In the genomic region with DNA sequence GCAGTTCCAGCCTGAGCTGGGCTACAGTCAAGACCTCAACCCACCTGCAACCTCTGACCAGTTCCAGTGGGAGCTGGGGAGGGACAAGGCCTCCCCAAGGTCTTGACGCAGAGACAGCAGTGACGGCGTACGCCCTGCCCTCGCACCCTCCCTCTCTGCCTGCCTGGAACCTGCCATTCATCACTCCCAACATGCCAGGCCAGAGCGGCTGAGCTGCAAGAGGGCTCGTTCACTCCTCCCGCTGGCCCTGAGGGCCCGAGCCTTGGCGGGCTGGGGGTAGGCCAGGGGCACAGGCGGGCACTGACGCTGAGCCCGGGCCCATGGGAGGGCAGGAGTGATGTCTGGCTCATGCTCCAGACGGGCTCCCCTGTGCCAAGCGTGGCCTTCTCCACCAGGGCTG, we compare ENCODE assay signal across 22 cellular contexts. TPM values are rescaled to one million over a fixed set of nuclear protein-coding genes. Genes with fewer than 3 reads are reported as not detected.
DNase-seq lines count a peak whose midpoint lies in the region; ATAC-seq, FAIRE-seq and TF ChIP-seq lines count a peak whose summit lies in the region.
"Had no signal": no experiment of that assay in that cellular context is flagged by ENCODE, and none has a peak within 500 bp of the region (broad histone marks: within the 10 kb centered on the region; RNA-seq: fewer than 3 reads in every experiment).

No MANE protein-coding gene starts in this region.

- intact Hi-C loops in K562 (cut with micrococcal nuclease) (no loop called here), left cardiac atrium (cut with DNase I) (loop anchor here in 1 of 2 donors (2.0 kb wide), 1 partner anchor 91 kb away; a partner anchor contains a TSS), aorta (cut with DNase I) (loop anchor here in 1 of 2 donors (10.0 kb wide), 1 partner anchor 91 kb away; a partner anchor contains a TSS)
- intact Hi-C loops in CD4-positive, alpha-beta memory T cell (cut with micrococcal nuclease), result no loop called here

- in situ Hi-C loops in K562 (cut with MboI), result no loop called here

- DNase-seq in K562 (ENCODE audit: extremely low read depth in 1 of 4, low spot score in 3 of 4) (no peak), left cardiac atrium (no peak), aorta (no peak)
- DNase-seq in stimulated activated effector memory CD8-positive, alpha-beta T cell treated with anti-CD3 and anti-CD28 coated beads, Interleukin-12 subunit alpha, Interleukin-12 subunit beta, amount 100 ng/mL, for 72 hours (ENCODE audit: low spot score in 2 of 2), result no peak
- DNase-seq in stimulated activated CD4-positive, alpha-beta T cell treated with anti-CD3 and anti-CD28 coated beads, Interleukin-4, amount 100 ng/mL, for 24 hours, result no peak
- no peak for DNase-seq in CD4-positive, alpha-beta memory T cell
- DNase-seq: DMS79 treated with DMSO at 0.1 percent for 48 hours, HFFc6, IMR-90, NCI-H1105, NCI-H1694, NCI-H2081 treated with DMSO at 0.1 percent for 48 hours, Peyer's patch, SHP77 had no signal

- no peak for TF ChIP-seq CTCF in K562 (IDR thresholded peaks at IDR 0.05 in 2 of 3, conservative IDR thresholded peaks at IDR 0.05 in 1 of 3; ENCODE audit: insufficient read depth in 2 of 3, low read depth in 1 of 3, low read length in 3 of 3)

- BruUV-seq in K562 (replicated peaks; lab: Mats Ljungman, UMichigan), result no TSS peak

- no peaks in the 10 kb centered on the region for H3K27me3 Mint-ChIP-seq in CD4-positive, alpha-beta memory T cell

- no peak overlapping the region for H3K4me2 ChIP-seq in K562 (ENCODE audit: insufficient read depth, low read length)

- TF ChIP-seq RAD21 in Ishikawa (IDR thresholded peaks at IDR 0.05; ENCODE audit: low read depth), result no peak
- no peak for TF ChIP-seq RAD21 in K562 (CRISPR knock-in tag; conservative IDR thresholded peaks at IDR 0.05 in 1 of 2, IDR thresholded peaks at IDR 0.05 in 1 of 2)

- H3K36me3 ChIP-seq in K562 (ENCODE audit: control insufficient read depth, insufficient read depth, low read length), result peaks cover 42% of the 10 kb centered on the region; the same call in 2 of the 3 replicates
- H3K36me3 ChIP-seq in aorta (ENCODE audit: control insufficient read depth in 1 of 2, insufficient read depth in 2 of 2, low read length in 1 of 2), result peaks cover 0 to 2% of the 10 kb centered on the region in 2 donors
- peaks cover 17% of the 10 kb centered on the region for H3K36me3 ChIP-seq in CD4-positive, alpha-beta memory T cell (ENCODE audit: insufficient read depth, low read length)

- peak overlapping the region in 1 of 2 experiments; percentile 86; a peak in 2 of 4 replicates for H3K9ac ChIP-seq in K562 (ENCODE audit: insufficient read depth in 1 of 2, low read depth in 2 of 2, low read length in 2 of 2)

- no peak for FAIRE-seq in K562 (lab: Jason Lieb, UNC)

- H3K4me3 ChIP-seq in K562 (no peak overlapping the region), aorta (ENCODE audit: low read length in 2 of 2) (no peak overlapping the region)
- H3K4me3 ChIP-seq in CD4-positive, alpha-beta memory T cell (ENCODE audit: low read length in 2 of 2), result no peak overlapping the region
- H3K4me3 ChIP-seq: Peyer's patch, SK-N-MC had no signal

- H2AFZ ChIP-seq in K562 (ENCODE audit: low read depth, low read length), result no peak overlapping the region

- H3K4me1 ChIP-seq in K562 (replicated peaks in 1 of 2; ENCODE audit: control insufficient read depth in 2 of 2, insufficient read depth in 2 of 2, low read length in 2 of 2), result peaks cover 16 to 64% of the 10 kb centered on the region in 2 experiments
- no peaks in the 10 kb centered on the region for H3K4me1 ChIP-seq in aorta (ENCODE audit: control insufficient read depth in 1 of 2, insufficient read depth in 2 of 2, low read length in 2 of 2)
- peaks cover 4% of the 10 kb centered on the region for H3K4me1 ChIP-seq in CD4-positive, alpha-beta memory T cell (ENCODE audit: insufficient read depth, low read length)

- H3K9me3 ChIP-seq in K562 (replicated peaks; ENCODE audit: control insufficient read depth, insufficient read depth, low read depth, low read length) (no peaks in the 10 kb centered on the region), aorta (ENCODE audit: control insufficient read depth, low read length) (no peaks in the 10 kb centered on the region)
- no peaks in the 10 kb centered on the region for H3K9me3 ChIP-seq in CD4-positive, alpha-beta memory T cell (ENCODE audit: control insufficient read depth in 1 of 2, low read length in 2 of 2)
- H3K9me3 ChIP-seq: Peyer's patch had no signal

- H3K79me2 ChIP-seq in K562 (ENCODE audit: control insufficient read depth, insufficient read depth, low read length), result peaks cover 15% of the 10 kb centered on the region

- WGBS in K562 (ENCODE audit: insufficient coverage, low coverage, missing lambda C conversion rate), result 78% methylated on average over 10 of the region's 15 CpGs
- 74 to 75% methylated on average over 14 to 15 of the region's 15 CpGs for WGBS in aorta, 2 donors

- no peak for TF ChIP-seq POLR2A in K562 (conservative IDR thresholded peaks at IDR 0.05)

- H3K9me1 ChIP-seq in K562 (ENCODE audit: control insufficient read depth, insufficient read depth, low read length), result peaks cover 5% of the 10 kb centered on the region

- H3K4me1 Mint-ChIP-seq in stimulated activated effector memory CD8-positive, alpha-beta T cell treated with anti-CD3 and anti-CD28 coated beads, Interleukin-12 subunit alpha, Interleukin-12 subunit beta, amount 100 ng/mL, for 72 hours, result peaks cover 12% of the 10 kb centered on the region
- peaks cover 0 to 8% (median 4%) of the 10 kb centered on the region in 4 donors for H3K4me1 Mint-ChIP-seq in CD4-positive, alpha-beta memory T cell

- H3K36me3 Mint-ChIP-seq in stimulated activated effector memory CD8-positive, alpha-beta T cell treated with anti-CD3 and anti-CD28 coated beads, Interleukin-12 subunit alpha, Interleukin-12 subunit beta, amount 100 ng/mL, for 72 hours, result peaks cover 27% of the 10 kb centered on the region
- H3K36me3 Mint-ChIP-seq in CD4-positive, alpha-beta memory T cell, result peaks cover 7 to 8% of the 10 kb centered on the region in 2 donors

- CTCF ChIA-PET in K562 (lab: Yijun Ruan, JAX; ENCODE audit: low intra/inter-chr PET ratio), result no interaction called here
- CTCF ChIA-PET in CD4-positive, alpha-beta memory T cell (lab: Charles Lee; ENCODE audit: partially characterized antibody), result no interaction called here

- H4K20me1 ChIP-seq in K562 (replicated peaks; ENCODE audit: control insufficient read depth, insufficient read depth, low read length), result peaks cover 38% of the 10 kb centered on the region

- TF ChIP-seq EP300 in Ishikawa (IDR thresholded peaks at IDR 0.05; ENCODE audit: borderline replicate concordance), result no peak
- no peak for TF ChIP-seq EP300 in K562 (IDR thresholded peaks at IDR 0.05; ENCODE audit: low read length)

- H3K27ac ChIP-seq in K562 (ENCODE audit: extremely low read depth, low read depth, low read length) (no peak overlapping the region), aorta (ENCODE audit: low read depth in 1 of 2, low read length in 2 of 2) (no peak overlapping the region)
- H3K27ac ChIP-seq in CD4-positive, alpha-beta memory T cell (ENCODE audit: low read depth, low read length), result no peak overlapping the region
- H3K27ac ChIP-seq: C4-2B, HL-60, Peyer's patch, SK-N-MC had no signal

- peak overlapping the region; percentile 56 for H3K27ac Mint-ChIP-seq in stimulated activated effector memory CD8-positive, alpha-beta T cell treated with anti-CD3 and anti-CD28 coated beads, Interleukin-12 subunit alpha, Interleukin-12 subunit beta, amount 100 ng/mL, for 72 hours
- no peak overlapping the region for H3K27ac Mint-ChIP-seq in CD4-positive, alpha-beta memory T cell
- H3K27ac Mint-ChIP-seq: HFFc6 had no signal

- no peak overlapping the region for H3K4me3 Mint-ChIP-seq in stimulated activated effector memory CD8-positive, alpha-beta T cell treated with anti-CD3 and anti-CD28 coated beads, Interleukin-12 subunit alpha, Interleukin-12 subunit beta, amount 100 ng/mL, for 72 hours
- H3K4me3 Mint-ChIP-seq in CD4-positive, alpha-beta memory T cell, result no peak overlapping the region
- H3K4me3 Mint-ChIP-seq: HFFc6 had no signal

- no peaks in the 10 kb centered on the region for H3K9me3 Mint-ChIP-seq in stimulated activated effector memory CD8-positive, alpha-beta T cell treated with anti-CD3 and anti-CD28 coated beads, Interleukin-12 subunit alpha, Interleukin-12 subunit beta, amount 100 ng/mL, for 72 hours
- H3K9me3 Mint-ChIP-seq in CD4-positive, alpha-beta memory T cell, result no peaks in the 10 kb centered on the region
- H3K9me3 Mint-ChIP-seq: HFFc6 had no signal

- no peak for ATAC-seq in K562
- peak; percentile 18 to 24 for ATAC-seq in left cardiac atrium
- ATAC-seq in stimulated activated effector memory CD8-positive, alpha-beta T cell treated with anti-CD3 and anti-CD28 coated beads, Interleukin-12 subunit alpha, Interleukin-12 subunit beta, amount 100 ng/mL, for 72 hours, result no peak
- ATAC-seq in aorta (ENCODE audit: low FRiP score), result no peak

- POLR2A ChIA-PET in K562 (lab: Yijun Ruan, JAX), result interaction anchor here (1.1 kb wide), 1 partner anchor 9 kb away, joined by 4 read pairs; a partner anchor contains a TSS
- POLR2A ChIA-PET in CD4-positive, alpha-beta memory T cell (lab: Charles Lee; ENCODE audit: partially characterized antibody), result no interaction called here

- H3K27me3 ChIP-seq in K562 (ENCODE audit: control insufficient read depth in 2 of 2, insufficient read depth in 2 of 2, low read length in 2 of 2) (no peaks in the 10 kb centered on the region), aorta (ENCODE audit: control insufficient read depth in 1 of 2, insufficient read depth in 2 of 2, low read length in 1 of 2) (no peaks in the 10 kb centered on the region)
- no peaks in the 10 kb centered on the region for H3K27me3 ChIP-seq in CD4-positive, alpha-beta memory T cell (ENCODE audit: insufficient read depth, low read length)
- H3K27me3 ChIP-seq: Peyer's patch had no signal

RNA-seq across cellular contexts. Expression of a gene that starts 8.2 kb away (rescaled TPM):
- 29.3 and 88.6 TPM in 2 replicates for total RNA-seq in K562 (2011; cell fraction: chromatin; rRNA removed; ENCODE audit: low replicate concordance)
- total RNA-seq in K562 (2011; cell fraction: nucleolus; rRNA removed), result 66.7 and 67.1 TPM in 2 replicates
- 50.4 and 52.5 TPM in 2 replicates for total RNA-seq in K562 (2011; cell fraction: nucleoplasm; rRNA removed)
- total RNA-seq in K562 (2014; rRNA removed), result 367 and 490 TPM in 2 replicates
- 42.7 and 63.3 TPM in 2 replicates for total RNA-seq in K562 (2014; rRNA removed; fragmentation: Illumina TruSeq; extraction: Trizol)
- 268 and 274 TPM in 2 replicates for total RNA-seq in K562 (2015; rRNA removed; fragmentation: Illumina TruSeq; extraction: Trizol)
- total RNA-seq in K562 (2021), result 335 and 348 TPM in 2 replicates
- polyA plus RNA-seq in K562 (2011; rRNA removed), result 84.9 and 133 TPM in 2 replicates
- polyA plus RNA-seq in K562 (2011; cell fraction: cytosol; rRNA removed), result 461 and 1,752 TPM in 2 replicates
- 140 and 189 TPM in 2 replicates for polyA plus RNA-seq in K562 (2011; cell fraction: nucleus; rRNA removed)
- polyA plus RNA-seq in K562 (2012), result 302 and 461 TPM in 2 replicates
- polyA plus RNA-seq in K562 (2014; fragmentation: Illumina TruSeq; extraction: Trizol), result 307 and 475 TPM in 2 replicates
- polyA plus RNA-seq in K562 (2014; fragmentation: Nextera tagmentation; extraction: Ambion mirVana), result 100 to 1,000 TPM; 212 to 249 TPM
- polyA plus RNA-seq in K562 (2014; rRNA removed), result 321 and 486 TPM in 2 replicates
- 9.3 and 16.9 TPM in 2 replicates for polyA minus RNA-seq in K562 (2011; rRNA and poly(A)+ RNA removed)
- polyA minus RNA-seq in K562 (2011; cell fraction: cytosol; rRNA and poly(A)+ RNA removed), result 41.1 and 45.0 TPM in 2 replicates
- polyA minus RNA-seq in K562 (2011; cell fraction: nucleus; rRNA and poly(A)+ RNA removed), result 13.3 and 13.9 TPM in 2 replicates
- total RNA-seq in left cardiac atrium, result 100 to 1,000 TPM; 503 to 537 TPM
- total RNA-seq in aorta, result 100 to 1,000 TPM; 138 to 151 TPM
- polyA plus RNA-seq in aorta, result 100 to 1,000 TPM; 326 to 405 TPM
- 100 to 1,000 TPM; 139 to 153 TPM for total RNA-seq in CD4-positive, alpha-beta memory T cell
- polyA plus RNA-seq in CD4-positive, alpha-beta memory T cell, result 100 to 1,000 TPM; 330 to 388 TPM

RNA-seq across cellular contexts. Expression of a gene that starts 9.3 kb away (rescaled TPM):
- 3.3 and 9.9 TPM in 2 replicates for total RNA-seq in K562 (2011; cell fraction: chromatin; rRNA removed; ENCODE audit: low replicate concordance)
- 7.8 and 8.7 TPM in 2 replicates for total RNA-seq in K562 (2011; cell fraction: nucleolus; rRNA removed)
- 5.2 and 5.6 TPM in 2 replicates for total RNA-seq in K562 (2011; cell fraction: nucleoplasm; rRNA removed)
- total RNA-seq in K562 (2014; rRNA removed), result 1.9 and 3.1 TPM in 2 replicates
- 0.89 and 1.1 TPM in 2 replicates for total RNA-seq in K562 (2014; rRNA removed; fragmentation: Illumina TruSeq; extraction: Trizol)
- 0.76 and 1.1 TPM in 2 replicates for total RNA-seq in K562 (2015; rRNA removed; fragmentation: Illumina TruSeq; extraction: Trizol)
- total RNA-seq in K562 (2021), result 2.1 and 2.3 TPM in 2 replicates
- polyA plus RNA-seq in K562 (2011; rRNA removed), result 1.0 and 1.9 TPM in 2 replicates
- 2.2 and 2.7 TPM in 2 replicates for polyA plus RNA-seq in K562 (2011; cell fraction: cytosol; rRNA removed)
- 4.0 and 5.0 TPM in 2 replicates for polyA plus RNA-seq in K562 (2011; cell fraction: nucleus; rRNA removed)
- polyA plus RNA-seq in K562 (2012), result 1.1 and 2.2 TPM in 2 replicates
- 0.86 and 1.3 TPM in 2 replicates for polyA plus RNA-seq in K562 (2014; fragmentation: Illumina TruSeq; extraction: Trizol)
- polyA plus RNA-seq in K562 (2014; fragmentation: Nextera tagmentation; extraction: Ambion mirVana), result under 1 TPM; 0.03 to 0.06 TPM
- polyA plus RNA-seq in K562 (2014; rRNA removed), result 1.9 and 3.4 TPM in 2 replicates
- polyA minus RNA-seq in K562 (2011; rRNA and poly(A)+ RNA removed), result 0.77 and 0.84 TPM in 2 replicates
- 0.57 and 0.73 TPM in 2 replicates for polyA minus RNA-seq in K562 (2011; cell fraction: cytosol; rRNA and poly(A)+ RNA removed)
- polyA minus RNA-seq in K562 (2011; cell fraction: nucleus; rRNA and poly(A)+ RNA removed), result 1.3 and 1.8 TPM in 2 replicates
- 1 to 10 TPM; 1.9 to 3.3 TPM for total RNA-seq in left cardiac atrium
- total RNA-seq in aorta, result 1 to 10 TPM; 3.9 to 9.2 TPM
- 1 to 10 TPM; 1.9 to 6.9 TPM for polyA plus RNA-seq in aorta
- total RNA-seq in CD4-positive, alpha-beta memory T cell, result 10 to 100 TPM; 36.6 to 37.5 TPM
- 1 to 10 TPM; 5.6 to 6.3 TPM for polyA plus RNA-seq in CD4-positive, alpha-beta memory T cell

RNA-seq across cellular contexts. Expression of a gene that starts 18.6 kb away (rescaled TPM):
- 3.5 and 9.3 TPM in 2 replicates for total RNA-seq in K562 (2011; cell fraction: chromatin; rRNA removed; ENCODE audit: low replicate concordance)
- total RNA-seq in K562 (2011; cell fraction: nucleolus; rRNA removed), result 6.8 and 8.0 TPM in 2 replicates
- 3.4 and 3.8 TPM in 2 replicates for total RNA-seq in K562 (2011; cell fraction: nucleoplasm; rRNA removed)
- total RNA-seq in K562 (2014; rRNA removed) (2.4 and 4.0 TPM in 2 replicates), K562 (2014; rRNA removed; fragmentation: Illumina TruSeq; extraction: Trizol) (0.61 and 0.62 TPM in 2 replicates), K562 (2015; rRNA removed; fragmentation: Illumina TruSeq; extraction: Trizol) (0.91 and 1.7 TPM in 2 replicates), K562 (2021) (1.7 and 2.2 TPM in 2 replicates), left cardiac atrium (1 to 10 TPM; 6.6 to 6.9 TPM), aorta (10 to 100 TPM in 1 of 2 donors, 1 to 10 TPM in 1; 9.4 to 14.0 TPM)
- polyA plus RNA-seq in K562 (2011; rRNA removed) (1.0 and 2.4 TPM in 2 replicates), K562 (2014; fragmentation: Illumina TruSeq; extraction: Trizol) (0.59 and 1.0 TPM in 2 replicates), K562 (2014; fragmentation: Nextera tagmentation; extraction: Ambion mirVana) (under 1 TPM; 0.15 TPM), K562 (2014; rRNA removed) (2.7 and 3.1 TPM in 2 replicates), aorta (10 to 100 TPM in 1 of 2 donors, 1 to 10 TPM in 1; 9.3 to 70.9 TPM)
- polyA plus RNA-seq in K562 (2011; cell fraction: cytosol; rRNA removed), result 2.7 and 2.8 TPM in 2 replicates
- polyA plus RNA-seq in K562 (2011; cell fraction: nucleus; rRNA removed), result 5.7 and 7.4 TPM in 2 replicates
- polyA plus RNA-seq in K562 (2012), result 1.5 and 4.5 TPM in 2 replicates
- 0.42 and 0.54 TPM in 2 replicates for polyA minus RNA-seq in K562 (2011; rRNA and poly(A)+ RNA removed)
- polyA minus RNA-seq in K562 (2011; cell fraction: cytosol; rRNA and poly(A)+ RNA removed), result 1.1 and 1.4 TPM in 2 replicates
- 1.00 and 1.8 TPM in 2 replicates for polyA minus RNA-seq in K562 (2011; cell fraction: nucleus; rRNA and poly(A)+ RNA removed)
- total RNA-seq in CD4-positive, alpha-beta memory T cell, result 10 to 100 TPM; 65.0 to 68.0 TPM
- 1 to 10 TPM; 1.7 to 4.3 TPM for polyA plus RNA-seq in CD4-positive, alpha-beta memory T cell

RNA-seq across cellular contexts. Expression of a gene that starts 25.1 kb away (rescaled TPM):
- not detected in 2 replicates for total RNA-seq in K562 (2011; cell fraction: chromatin; rRNA removed; ENCODE audit: low replicate concordance)
- 0.17 TPM in 1 of 2 replicates, not detected in the other for total RNA-seq in K562 (2011; cell fraction: nucleolus; rRNA removed)
- total RNA-seq in K562 (2011; cell fraction: nucleoplasm; rRNA removed), result not detected in 2 replicates
- not detected in 2 replicates for total RNA-seq in K562 (2014; rRNA removed)
- total RNA-seq in K562 (2014; rRNA removed; fragmentation: Illumina TruSeq; extraction: Trizol), result not detected in 2 replicates
- not detected in 2 replicates for total RNA-seq in K562 (2015; rRNA removed; fragmentation: Illumina TruSeq; extraction: Trizol)
- total RNA-seq in K562 (2021), result not detected in 2 replicates
- not detected in 2 replicates for polyA plus RNA-seq in K562 (2011; rRNA removed)
- polyA plus RNA-seq in K562 (2011; cell fraction: cytosol; rRNA removed), result not detected in 2 replicates
- not detected in 2 replicates for polyA plus RNA-seq in K562 (2011; cell fraction: nucleus; rRNA removed)
- not detected in 2 replicates for polyA plus RNA-seq in K562 (2012)
- polyA plus RNA-seq in K562 (2014; fragmentation: Illumina TruSeq; extraction: Trizol), result not detected in 2 replicates
- polyA plus RNA-seq in K562 (2014; fragmentation: Nextera tagmentation; extraction: Ambion mirVana), result not detected
- polyA plus RNA-seq in K562 (2014; rRNA removed), result not detected in 2 replicates
- polyA minus RNA-seq in K562 (2011; rRNA and poly(A)+ RNA removed), result not detected in 2 replicates
- polyA minus RNA-seq in K562 (2011; cell fraction: cytosol; rRNA and poly(A)+ RNA removed), result not detected in 2 replicates
- polyA minus RNA-seq in K562 (2011; cell fraction: nucleus; rRNA and poly(A)+ RNA removed), result not detected in 2 replicates
- total RNA-seq in left cardiac atrium, result not detected
- not detected for total RNA-seq in aorta
- not detected for polyA plus RNA-seq in aorta
- total RNA-seq in CD4-positive, alpha-beta memory T cell, result under 1 TPM in 1 of 2 experiments, not detected in 1; 0.17 TPM
- polyA plus RNA-seq in CD4-positive, alpha-beta memory T cell, result not detected
- total RNA-seq: H4, HFFc6, HT1080, IMR-90, LHCN-M2, NCI-H460, Peyer's patch had no signal
- polyA plus RNA-seq: IMR-90 had no signal

RNA-seq across cellular contexts. Expression of a gene that starts 44.2 kb away (rescaled TPM):
- 0.32 TPM in 1 of 2 replicates, not detected in the other for total RNA-seq in K562 (2011; cell fraction: chromatin; rRNA removed; ENCODE audit: low replicate concordance)
- total RNA-seq in K562 (2011; cell fraction: nucleolus; rRNA removed), result not detected in 2 replicates
- not detected in 2 replicates for total RNA-seq in K562 (2011; cell fraction: nucleoplasm; rRNA removed)
- 0.29 TPM in 1 of 2 replicates, not detected in the other for total RNA-seq in K562 (2014; rRNA removed)
- not detected in 2 replicates for total RNA-seq in K562 (2014; rRNA removed; fragmentation: Illumina TruSeq; extraction: Trizol)
- total RNA-seq in K562 (2015; rRNA removed; fragmentation: Illumina TruSeq; extraction: Trizol), result not detected in 2 replicates
- 0.09 TPM in 1 of 2 replicates, not detected in the other for total RNA-seq in K562 (2021)
- not detected in 2 replicates for polyA plus RNA-seq in K562 (2011; rRNA removed)
- not detected in 2 replicates for polyA plus RNA-seq in K562 (2011; cell fraction: cytosol; rRNA removed)
- not detected in 2 replicates for polyA plus RNA-seq in K562 (2011; cell fraction: nucleus; rRNA removed)
- polyA plus RNA-seq in K562 (2012), result 0.32 TPM in 1 of 2 replicates, not detected in the other
- not detected in 2 replicates for polyA plus RNA-seq in K562 (2014; fragmentation: Illumina TruSeq; extraction: Trizol)
- not detected for polyA plus RNA-seq in K562 (2014; fragmentation: Nextera tagmentation; extraction: Ambion mirVana)
- not detected in 2 replicates for polyA plus RNA-seq in K562 (2014; rRNA removed)
- not detected in 2 replicates for polyA minus RNA-seq in K562 (2011; rRNA and poly(A)+ RNA removed)
- polyA minus RNA-seq in K562 (2011; cell fraction: cytosol; rRNA and poly(A)+ RNA removed), result not detected in 2 replicates
- not detected in 2 replicates for polyA minus RNA-seq in K562 (2011; cell fraction: nucleus; rRNA and poly(A)+ RNA removed)
- total RNA-seq in left cardiac atrium, result not detected
- total RNA-seq in aorta, result not detected
- polyA plus RNA-seq in aorta, result 1 to 10 TPM in 1 of 2 donors, under 1 TPM in 1; 0.38 to 3.3 TPM
- under 1 TPM in 1 of 2 experiments, not detected in 1; 0.15 TPM for total RNA-seq in CD4-positive, alpha-beta memory T cell
- not detected for polyA plus RNA-seq in CD4-positive, alpha-beta memory T cell
- total RNA-seq: H4, HFFc6, HT1080, IMR-90, LHCN-M2, NCI-H460 had no signal
- polyA plus RNA-seq: IMR-90 had no signal

Comparison
In these comparisons a context has a peak if more than half of its experiments do, and no peak if none do; other contexts are left out.
1. ATAC-seq: peak in left cardiac atrium (2 of 2); none in K562 (single experiment), stimulated activated effector memory CD8-positive, alpha-beta T cell treated with anti-CD3 and anti-CD28 coated beads, Interleukin-12 subunit alpha, Interleukin-12 subunit beta, amount 100 ng/mL, for 72 hours (single experiment) and aorta (single experiment).
2. RNA of a gene that starts 18.6 kb away (total RNA-seq): 65.0 to 68.0 TPM in CD4-positive, alpha-beta memory T cell; 9.4 to 14.0 TPM in aorta, 6.6 to 6.9 TPM in left cardiac atrium and 0.61 to 9.3 TPM in K562; every median in the first group is over 4 times any median in the second.